14 cellular contexts compared by ENCODE assay signal in the genomic region with DNA sequence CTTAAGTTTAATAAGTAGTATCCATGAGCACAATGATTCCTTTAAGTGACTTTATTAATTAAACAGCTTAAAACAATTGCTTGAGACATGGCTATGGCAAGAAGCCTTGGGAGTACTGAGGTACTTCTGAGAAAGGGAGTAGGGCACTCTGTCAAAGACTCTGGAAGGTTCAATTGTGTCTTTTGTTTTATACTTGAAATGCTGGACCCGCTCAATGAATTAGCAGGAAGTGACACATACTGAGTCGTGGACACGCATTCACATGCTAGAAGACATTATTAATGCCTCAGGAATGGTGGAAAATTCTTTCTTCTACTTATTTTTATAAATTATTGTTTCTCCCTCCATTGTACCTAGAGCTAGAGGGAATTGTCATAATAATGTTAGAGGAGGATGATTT.
DNase-seq lines count a peak whose midpoint lies in the region; ATAC-seq and TF ChIP-seq lines count a peak whose summit lies in the region.
"Had no signal": no experiment of that assay in that cellular context is flagged by ENCODE, and none has a peak within 500 bp of the region (broad histone marks: within the 10 kb centered on the region; RNA-seq: fewer than 3 reads in every experiment).

No MANE protein-coding gene starts in this region.

- peak overlapping the region; percentile 53 for H2AFZ ChIP-seq in GM23248

- no peaks in the 10 kb centered on the region for H3K4me1 Mint-ChIP-seq in activated naive CD8-positive, alpha-beta T cell treated with anti-CD3 and anti-CD28 coated beads for 36 hours
- H3K4me1 Mint-ChIP-seq: activated naive CD8-positive, alpha-beta T cell treated with anti-CD3 and anti-CD28 coated beads, Interleukin-2, amount 10 ng/mL, durations not matched to agents 7 days and 5 days had no signal

- H3K9me2 ChIP-seq in GM23248 (ENCODE audit: insufficient read depth): no peaks in the 10 kb centered on the region

- no peak overlapping the region for H3K9ac ChIP-seq in GM23248

- peak; percentile 61 for ATAC-seq in SK-N-SH treated with all-trans-retinoic acid at 6 μM for 48 hours
- no peak for ATAC-seq in GM21390 (IDR thresholded peaks at IDR 0.05; ENCODE audit: unreplicated experiment)
- ATAC-seq in GM19351 (IDR thresholded peaks at IDR 0.05; ENCODE audit: unreplicated experiment): no peak
- ATAC-seq: left lobe of liver had no signal

- H3K36me3 ChIP-seq in GM23248 (ENCODE audit: low read depth): 0 out of 2 replicates have a peak, but pooled peaks cover 3% of the 10 kb centered on the region

- peaks cover 9% of the 10 kb centered on the region for H3K9me3 Mint-ChIP-seq in activated naive CD8-positive, alpha-beta T cell treated with anti-CD3 and anti-CD28 coated beads for 36 hours

- no peaks in the 10 kb centered on the region for H3K79me2 ChIP-seq in GM23248 (ENCODE audit: insufficient read depth)

- no peak for TF ChIP-seq CTCF in fibroblast of pulmonary artery (IDR thresholded peaks at IDR 0.05; ENCODE audit: low read length, missing control alignments)

- H3K4me2 ChIP-seq in GM23248 (ENCODE audit: unreplicated experiment): peak overlapping the region; percentile 54

- H3F3A ChIP-seq in GM23248 (ENCODE audit: insufficient read depth): peaks cover 9% of the 10 kb centered on the region

- peak overlapping the region; percentile 66 for H3K27ac ChIP-seq in GM23248

- no peaks in the 10 kb centered on the region for H4K20me1 ChIP-seq in GM23248 (ENCODE audit: insufficient read depth)

- H3K27me3 Mint-ChIP-seq in activated naive CD8-positive, alpha-beta T cell treated with anti-CD3 and anti-CD28 coated beads for 36 hours: no peaks in the 10 kb centered on the region
- H3K27me3 Mint-ChIP-seq: activated CD4-positive, alpha-beta memory T cell treated with anti-CD3 and anti-CD28 coated beads for 36 hours; activated naive CD8-positive, alpha-beta T cell treated with anti-CD3 and anti-CD28 coated beads, Interleukin-2, amount 10 ng/mL, durations not matched to agents 7 days and 5 days; progenitor cell of endocrine pancreas had no signal

- DNase-seq in GM23248 (peak; percentile 92), fibroblast of pulmonary artery (ENCODE audit: low read depth) (peak; percentile 91), pulmonary artery endothelial cell (ENCODE audit: low read depth, low spot score) (peak; percentile 82), NCI-H187 (lab: John Stamatoyannopoulos, UW) (no peak)
- no peak for DNase-seq in activated naive CD8-positive, alpha-beta T cell treated with anti-CD3 and anti-CD28 coated beads for 36 hours
- DNase-seq: activated CD4-positive, alpha-beta memory T cell treated with anti-CD3 and anti-CD28 coated beads for 36 hours; activated naive CD8-positive, alpha-beta T cell treated with anti-CD3 and anti-CD28 coated beads, Interleukin-2, amount 10 ng/mL, durations not matched to agents 7 days and 5 days; DMS79; NCI-H510A had no signal

- H3K9me3 ChIP-seq in GM23248 (ENCODE audit: low read depth): no peaks in the 10 kb centered on the region

- H3K36me3 Mint-ChIP-seq in activated naive CD8-positive, alpha-beta T cell treated with anti-CD3 and anti-CD28 coated beads for 36 hours: no peaks in the 10 kb centered on the region
- H3K36me3 Mint-ChIP-seq: activated CD4-positive, alpha-beta memory T cell treated with anti-CD3 and anti-CD28 coated beads for 36 hours; activated naive CD8-positive, alpha-beta T cell treated with anti-CD3 and anti-CD28 coated beads, Interleukin-2, amount 10 ng/mL, durations not matched to agents 7 days and 5 days had no signal

- H3K27ac Mint-ChIP-seq in activated naive CD8-positive, alpha-beta T cell treated with anti-CD3 and anti-CD28 coated beads for 36 hours: no peak overlapping the region
- H3K27ac Mint-ChIP-seq: activated CD4-positive, alpha-beta memory T cell treated with anti-CD3 and anti-CD28 coated beads for 36 hours; activated naive CD8-positive, alpha-beta T cell treated with anti-CD3 and anti-CD28 coated beads, Interleukin-2, amount 10 ng/mL, durations not matched to agents 7 days and 5 days; progenitor cell of endocrine pancreas had no signal

- WGBS in GM23248 (ENCODE audit: low coverage in 1 of 2, low lambda C conversion rate in 2 of 2, missing lambda C conversion rate in 2 of 2), 2 experiments: 0% methylated on average over 3 of the region's 3 CpGs

- no peak overlapping the region for H3K4me3 ChIP-seq in GM23248
- H3K4me3 ChIP-seq in fibroblast of pulmonary artery (replicated peaks; ENCODE audit: low read depth, low read length): no peak overlapping the region

- no peak overlapping the region for H3K4me3 Mint-ChIP-seq in activated naive CD8-positive, alpha-beta T cell treated with anti-CD3 and anti-CD28 coated beads for 36 hours
- H3K4me3 Mint-ChIP-seq: activated CD4-positive, alpha-beta memory T cell treated with anti-CD3 and anti-CD28 coated beads for 36 hours; activated naive CD8-positive, alpha-beta T cell treated with anti-CD3 and anti-CD28 coated beads, Interleukin-2, amount 10 ng/mL, durations not matched to agents 7 days and 5 days had no signal

- H3K4me1 ChIP-seq in GM23248 (ENCODE audit: insufficient read depth): peaks cover 15% of the 10 kb centered on the region

- in situ Hi-C loops in GM23248 (cut with MboI): no loop called here

- H3K27me3 ChIP-seq in GM23248 (replicated peaks; ENCODE audit: insufficient read depth): no peaks in the 10 kb centered on the region

TF ChIP-seq in SK-N-SH treated with all-trans-retinoic acid at 6 μM for 48 hours, 23 proteins besides CTCF, POLR2A, EP300 and RAD21:
- TF ChIP-seq TOX (CRISPR knock-in tag; IDR thresholded peaks at IDR 0.05; ENCODE audit: borderline replicate concordance): no peak
- TF ChIP-seq CSDC2 (CRISPR knock-in tag; IDR thresholded peaks at IDR 0.05): no peak
- no peak for TF ChIP-seq ZFP3 (CRISPR knock-in tag; IDR thresholded peaks at IDR 0.05)
- TF ChIP-seq CREB5 (CRISPR knock-in tag; IDR thresholded peaks at IDR 0.05; ENCODE audit: low read depth): no peak
- TF ChIP-seq ISL1 (CRISPR knock-in tag; IDR thresholded peaks at IDR 0.05): no peak
- no peak for TF ChIP-seq SNAI2 (CRISPR knock-in tag; IDR thresholded peaks at IDR 0.05)
- TF ChIP-seq GLIS3 (CRISPR knock-in tag; IDR thresholded peaks at IDR 0.05): no peak

Comparison
In these comparisons a context has a peak if more than half of its experiments do, and no peak if none do; other contexts are left out.
1. DNase-seq: peak in GM23248 (single experiment), fibroblast of pulmonary artery (single experiment) and pulmonary artery endothelial cell (single experiment); none in activated naive CD8-positive, alpha-beta T cell treated with anti-CD3 and anti-CD28 coated beads for 36 hours (single experiment) and NCI-H187 (0 of 2).